In the genomic region with DNA sequence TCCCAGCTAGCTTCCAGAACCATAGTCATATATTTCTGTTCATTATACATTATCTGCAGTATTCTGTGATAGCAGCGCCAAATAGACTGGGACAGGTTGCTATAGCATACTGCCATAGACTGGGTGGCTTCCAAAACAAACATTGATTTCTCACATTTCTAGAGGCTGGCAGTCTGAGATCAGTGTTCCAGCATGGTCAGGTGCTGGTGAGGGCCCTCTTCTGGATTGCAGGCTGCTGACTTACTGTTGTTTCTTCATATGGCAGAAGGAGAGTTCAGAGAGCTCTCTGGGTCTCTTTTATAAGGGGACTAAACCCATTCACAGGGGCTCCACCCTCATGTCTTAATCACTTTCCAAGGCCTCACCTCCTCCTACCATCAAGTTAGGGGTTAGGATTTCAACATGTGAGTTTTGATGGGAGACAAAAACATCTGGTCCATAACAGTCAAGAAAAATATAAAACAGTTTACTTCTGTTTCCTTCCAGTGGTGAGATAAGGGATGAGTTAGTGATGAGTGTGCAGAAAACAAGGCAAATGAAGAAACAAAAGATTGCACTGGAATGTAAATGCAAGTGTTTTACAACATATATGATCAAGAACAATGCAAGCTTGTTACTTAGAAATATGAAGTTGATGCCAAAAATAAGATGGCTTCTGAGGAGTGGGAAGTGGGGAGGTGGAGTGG, we compare ENCODE assay signal across 18 cellular contexts.
DNase-seq lines count a peak whose midpoint lies in the region; ATAC-seq and TF ChIP-seq lines count a peak whose summit lies in the region.
"Had no signal": no experiment of that assay in that cellular context is flagged by ENCODE, and none has a peak within 500 bp of the region (broad histone marks: within the 10 kb centered on the region; RNA-seq: fewer than 3 reads in every experiment).

No MANE protein-coding gene starts in this region.

- no peak for TF ChIP-seq CTCF in lower lobe of right lung (IDR thresholded peaks at IDR 0.05)
- TF ChIP-seq CTCF in GM13977 (IDR thresholded peaks at IDR 0.05; ENCODE audit: extremely low read depth, insufficient read depth, missing control alignments): no peak

- in situ Hi-C loops in GM13977 (cut with MboI; ENCODE audit: low pct_unique_long_range_greater_than_20kb, low sequenced_read_pairs, unreplicated experiment): no loop called here

- H3K4me3 ChIP-seq in lower lobe of right lung: no peak overlapping the region
- H3K4me3 ChIP-seq: prostate gland had no signal

- no peaks in the 10 kb centered on the region for H3K36me3 ChIP-seq in lower lobe of right lung
- H3K36me3 ChIP-seq: prostate gland had no signal

- DNase-seq in DMS53 treated with DMSO at 0.1 percent for 48 hours (lab: John Stamatoyannopoulos, UW; ENCODE audit: unreplicated experiment): peak; percentile 80
- DNase-seq in NCI-H1694 (lab: John Stamatoyannopoulos, UW): peak; percentile 78
- DNase-seq in OCI-M1 (lab: John Stamatoyannopoulos, UW): peak; percentile 69
- no peak for DNase-seq in lower lobe of right lung
- DNase-seq in activated CD8-positive, alpha-beta memory T cell treated with anti-CD3 and anti-CD28 coated beads, Interleukin-2, amount 50 U/mL, for 48 hours: no peak
- no peak for DNase-seq in GM13977 (ENCODE audit: low spot score)
- DNase-seq: activated naive CD8-positive, alpha-beta T cell treated with anti-CD3 and anti-CD28 coated beads, Interleukin-2, amount 10 ng/mL, durations not matched to agents 7 days and 5 days; cortex of kidney; DND-41; kidney glomerular epithelial cell; NCI-H1930; Right ventricle myocardium superior; stimulated activated CD8-positive, alpha-beta memory T cell treated with anti-CD3 and anti-CD28 coated beads, Interleukin-4, amount 100 ng/mL, for 48 hours; substantia nigra; T-helper 1 cell had no signal

- H3K4me1 ChIP-seq in lower lobe of right lung: no peaks in the 10 kb centered on the region
- H3K4me1 ChIP-seq: prostate gland had no signal

- intact Hi-C loops in lower lobe of right lung (cut with DNase I): no loop called here

- no peaks in the 10 kb centered on the region for H3K9me3 ChIP-seq in lower lobe of right lung
- H3K9me3 ChIP-seq: prostate gland had no signal

- peak; percentile 51 to 65 for ATAC-seq in lower lobe of right lung
- no peak for ATAC-seq in GM21737 (IDR thresholded peaks at IDR 0.05; ENCODE audit: unreplicated experiment)
- ATAC-seq: WTC11 had no signal

- H3K27me3 ChIP-seq in lower lobe of right lung (ENCODE audit: low read depth): no peaks in the 10 kb centered on the region

- H3K27ac ChIP-seq in lower lobe of right lung: no peak overlapping the region
- H3K27ac ChIP-seq: prostate gland had no signal

Comparison
In these comparisons a context has a peak if more than half of its experiments do, and no peak if none do; other contexts are left out.
1. DNase-seq: peak in DMS53 treated with DMSO at 0.1 percent for 48 hours (single experiment), NCI-H1694 (single experiment) and OCI-M1 (single experiment); none in lower lobe of right lung (single experiment), activated CD8-positive, alpha-beta memory T cell treated with anti-CD3 and anti-CD28 coated beads, Interleukin-2, amount 50 U/mL, for 48 hours (single experiment) and GM13977 (single experiment).